18 cellular contexts compared by ENCODE assay signal in the genomic region with DNA sequence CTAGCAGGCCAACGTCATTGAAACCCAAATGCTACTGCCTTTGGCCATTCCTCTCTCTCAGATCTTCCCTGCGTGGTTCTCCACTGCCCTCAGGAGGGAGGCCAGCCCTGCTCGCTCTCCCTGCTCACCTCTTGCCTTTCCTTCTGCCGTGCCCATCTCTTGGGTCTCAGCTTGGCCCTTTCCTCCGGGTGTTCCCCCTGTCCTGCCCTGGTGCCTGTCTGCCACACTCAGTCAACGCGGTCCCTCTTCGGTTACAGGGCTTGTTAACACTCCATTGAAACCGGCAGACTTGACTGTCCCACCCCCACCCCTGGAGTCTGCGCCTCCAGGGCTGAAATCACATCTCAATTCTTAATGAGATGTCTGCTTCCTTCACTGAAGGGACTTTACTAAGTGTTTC.
DNase-seq lines count a peak whose midpoint lies in the region; TF ChIP-seq lines count a peak whose summit lies in the region.
"Had no signal": no experiment of that assay in that cellular context is flagged by ENCODE, and none has a peak within 500 bp of the region (broad histone marks: within the 10 kb centered on the region; RNA-seq: fewer than 3 reads in every experiment).

No MANE protein-coding gene starts in this region.

- H3K27me3 Mint-ChIP-seq in neural progenitor cell (ENCODE audit: insufficient read depth, low read depth): peaks cover 21% of the 10 kb centered on the region
- H3K27me3 Mint-ChIP-seq: CD4-positive, alpha-beta T cell had no signal

- DNase-seq in cardiac muscle cell (ENCODE audit: low read depth in 1 of 2, low spot score in 1 of 2): peak in 1 of 2 donors; percentile 53
- DNase-seq in left ventricle myocardium inferior: no peak
- peak; percentile 74 for DNase-seq in islet precursor cell
- no peak for DNase-seq in neural progenitor cell (ENCODE audit: low spot score)
- no peak for DNase-seq in DMS79 treated with DMSO at 0.1 percent for 48 hours (lab: John Stamatoyannopoulos, UW)
- no peak for DNase-seq in hepatocyte (ENCODE audit: low spot score)
- no peak for DNase-seq in kidney glomerular epithelial cell (lab: John Stamatoyannopoulos, UW)
- DNase-seq: Calu3; CD4-positive, alpha-beta T cell; DND-41; GF-D8; GOT3; KBM-7; NCI-H1048; NCI-H146; NCI-H446 treated with DMSO at 0.1 percent for 48 hours; NCI-H748 treated with DMSO at 0.1 percent for 48 hours had no signal

- H3F3A ChIP-seq in neural progenitor cell (ENCODE audit: low read depth): no peaks in the 10 kb centered on the region

- no peak overlapping the region for H3K4me2 ChIP-seq in neural progenitor cell
- H3K4me2 ChIP-seq in hepatocyte: no peak overlapping the region

- H3K79me2 ChIP-seq in neural progenitor cell (ENCODE audit: low read depth): no peaks in the 10 kb centered on the region
- no peaks in the 10 kb centered on the region for H3K79me2 ChIP-seq in hepatocyte

- H4K20me1 ChIP-seq in neural progenitor cell (ENCODE audit: low read depth): no peaks in the 10 kb centered on the region
- H4K20me1 ChIP-seq in hepatocyte (ENCODE audit: insufficient read depth, poor library complexity, severe bottlenecking): no peaks in the 10 kb centered on the region

- peak overlapping the region; percentile 63 for H3K27ac ChIP-seq in cardiac muscle cell
- no peak overlapping the region for H3K27ac ChIP-seq in left ventricle myocardium inferior (replicated peaks)
- no peak overlapping the region for H3K27ac ChIP-seq in neural progenitor cell
- peak overlapping the region; percentile 24 for H3K27ac ChIP-seq in temporal lobe (ENCODE audit: low read depth, low read length)
- H3K27ac ChIP-seq in hepatocyte: no peak overlapping the region

- H3K27me3 ChIP-seq in cardiac muscle cell: no peaks in the 10 kb centered on the region
- H3K27me3 ChIP-seq in left ventricle myocardium inferior (ENCODE audit: low read depth): no peaks in the 10 kb centered on the region
- no peaks in the 10 kb centered on the region for H3K27me3 ChIP-seq in neural progenitor cell
- H3K27me3 ChIP-seq in hepatocyte: peaks cover 5% of the 10 kb centered on the region

- H3K4me1 ChIP-seq in cardiac muscle cell (ENCODE audit: low read depth) (peaks cover 18% of the 10 kb centered on the region), left ventricle myocardium inferior (peaks cover 13% of the 10 kb centered on the region), neural progenitor cell (peaks cover 15% of the 10 kb centered on the region), hepatocyte (ENCODE audit: insufficient read depth) (no peaks in the 10 kb centered on the region)

- H3K9me3 Mint-ChIP-seq in neural progenitor cell: peaks cover 6% of the 10 kb centered on the region
- H3K9me3 Mint-ChIP-seq: CD4-positive, alpha-beta T cell had no signal

- H3K4me3 ChIP-seq in cardiac muscle cell: no peak overlapping the region
- no peak overlapping the region for H3K4me3 ChIP-seq in left ventricle myocardium inferior
- no peak overlapping the region for H3K4me3 ChIP-seq in neural progenitor cell
- H3K4me3 ChIP-seq in hepatocyte: no peak overlapping the region

- H3K9me3 ChIP-seq in cardiac muscle cell (ENCODE audit: low read depth): no peaks in the 10 kb centered on the region
- H3K9me3 ChIP-seq in left ventricle myocardium inferior (replicated peaks): no peaks in the 10 kb centered on the region
- H3K9me3 ChIP-seq in neural progenitor cell (ENCODE audit: low read depth): no peaks in the 10 kb centered on the region
- no peaks in the 10 kb centered on the region for H3K9me3 ChIP-seq in hepatocyte (ENCODE audit: low read depth)

- H2AFZ ChIP-seq in neural progenitor cell (replicated peaks) (peak overlapping the region; percentile 42), hepatocyte (no peak overlapping the region)

- TF ChIP-seq CTCF in cardiac muscle cell (IDR thresholded peaks at IDR 0.05; ENCODE audit: low read depth, low read length) (no peak), left ventricle myocardium inferior (IDR thresholded peaks at IDR 0.05; ENCODE audit: borderline replicate concordance) (no peak), neural progenitor cell (IDR thresholded peaks at IDR 0.05) (no peak), hepatocyte (IDR thresholded peaks at IDR 0.05; ENCODE audit: poor library complexity) (no peak)

- H3K4me1 Mint-ChIP-seq in neural progenitor cell: peaks cover 24% of the 10 kb centered on the region

- H3K4me3 Mint-ChIP-seq in neural progenitor cell: no peak overlapping the region
- H3K4me3 Mint-ChIP-seq: CD4-positive, alpha-beta T cell had no signal

- no peak overlapping the region for H3K9ac ChIP-seq in neural progenitor cell

- intact Hi-C loops in left ventricle myocardium inferior (cut with micrococcal nuclease): no loop called here

- H3K9me2 ChIP-seq in hepatocyte (replicated peaks; ENCODE audit: insufficient read depth): no peaks in the 10 kb centered on the region

- peak overlapping the region; percentile 15 for H3K27ac Mint-ChIP-seq in neural progenitor cell
- H3K27ac Mint-ChIP-seq: CD4-positive, alpha-beta T cell had no signal

- no peaks in the 10 kb centered on the region for H3K36me3 ChIP-seq in cardiac muscle cell
- H3K36me3 ChIP-seq in left ventricle myocardium inferior: peaks cover 13% of the 10 kb centered on the region
- H3K36me3 ChIP-seq in neural progenitor cell: no peaks in the 10 kb centered on the region
- no peaks in the 10 kb centered on the region for H3K36me3 ChIP-seq in hepatocyte (replicated peaks; ENCODE audit: insufficient read depth, low read depth)

- no peaks in the 10 kb centered on the region for H3K36me3 Mint-ChIP-seq in neural progenitor cell

- 54% methylated on average over 10 of the region's 10 CpGs for WGBS in hepatocyte (ENCODE audit: low lambda C conversion rate, missing lambda C conversion rate)

Comparison
In these comparisons a context has a peak if more than half of its experiments do, and no peak if none do; other contexts are left out.
1. H3K27ac ChIP-seq: peak in cardiac muscle cell (single experiment) and temporal lobe (single experiment); none in left ventricle myocardium inferior (single experiment), neural progenitor cell (single experiment) and hepatocyte (single experiment).